Comparison of ENCODE assay signal across 14 cellular contexts in genomic region chr15:59999558-60000112, GRCh38. TPM values are rescaled to one million over a fixed set of nuclear protein-coding genes. Genes with fewer than 3 reads are reported as not detected.
DNase-seq lines count a peak whose midpoint lies in the region; ATAC-seq and TF ChIP-seq lines count a peak whose summit lies in the region.
"Had no signal": no experiment of that assay in that cellular context is flagged by ENCODE, and none has a peak within 500 bp of the region (broad histone marks: within the 10 kb centered on the region; RNA-seq: fewer than 3 reads in every experiment).

No MANE protein-coding gene starts in this region.

- no peak overlapping the region for H3K4ac ChIP-seq in H9 (ENCODE audit: low read depth, low read length)
- no peak overlapping the region for H3K4ac ChIP-seq in mesendoderm (ENCODE audit: low read depth, low read length)

- H3K4me1 Mint-ChIP-seq in H9: peaks cover 73 to 79% of the 10 kb centered on the region in 2 experiments
- H3K4me1 Mint-ChIP-seq in activated naive CD8-positive, alpha-beta T cell treated with anti-CD3 and anti-CD28 coated beads, Interleukin-2, amount 50 U/mL, for 24 hours: peaks cover 44% of the 10 kb centered on the region

- no peaks in the 10 kb centered on the region for H3K9me3 ChIP-seq in H9 (ENCODE audit: control insufficient read depth, low read depth, low read length)
- H3K9me3 ChIP-seq: esophagus squamous epithelium had no signal

- H3K56ac ChIP-seq in H9 (ENCODE audit: insufficient read length, low read depth, low read length) (no peak overlapping the region), mesendoderm (ENCODE audit: low read length) (peak overlapping the region; percentile 59)

- no peak overlapping the region for H4K5ac ChIP-seq in H9 (ENCODE audit: insufficient read length, low read depth, low read length)
- no peak overlapping the region for H4K5ac ChIP-seq in mesendoderm (ENCODE audit: low read length)

- H3K36me3 Mint-ChIP-seq in H9 (ENCODE audit: insufficient read depth in 1 of 3, low read depth in 3 of 3): no peaks in the 10 kb centered on the region
- peaks cover 10% of the 10 kb centered on the region for H3K36me3 Mint-ChIP-seq in activated naive CD8-positive, alpha-beta T cell treated with anti-CD3 and anti-CD28 coated beads, Interleukin-2, amount 50 U/mL, for 24 hours (ENCODE audit: low read depth)

- no peak overlapping the region for H2BK120ac ChIP-seq in H9 (ENCODE audit: low read depth, low read length, poor library complexity, severe bottlenecking)
- no peak overlapping the region for H2BK120ac ChIP-seq in mesendoderm (ENCODE audit: low read depth, low read length)

- H2AFZ ChIP-seq in H9 (ENCODE audit: low read length): no peak overlapping the region

- H3K4me2 ChIP-seq in H9 (ENCODE audit: insufficient read depth, insufficient read length, low read length) (peak overlapping the region; percentile 99), mesendoderm (ENCODE audit: low read length) (peak overlapping the region; percentile 43)

- H2BK12ac ChIP-seq in H9 (ENCODE audit: insufficient read length, low read depth, low read length): no peak overlapping the region

- H3K4me3 Mint-ChIP-seq in H9: peak overlapping the region; percentile 80 to 95
- no peak overlapping the region for H3K4me3 Mint-ChIP-seq in activated naive CD8-positive, alpha-beta T cell treated with anti-CD3 and anti-CD28 coated beads, Interleukin-2, amount 50 U/mL, for 24 hours

- no peaks in the 10 kb centered on the region for H3K79me2 ChIP-seq in H9 (ENCODE audit: insufficient read depth, low read length)
- no peaks in the 10 kb centered on the region for H3K79me2 ChIP-seq in mesendoderm (ENCODE audit: control insufficient read depth, insufficient read depth, low read length)

- H3T11ph ChIP-seq in H9 (ENCODE audit: low read length): no peak overlapping the region

- H3K27ac Mint-ChIP-seq in H9: peak overlapping the region in 1 of 3 experiments; percentile 41; a peak in 2 of 7 replicates
- H3K27ac Mint-ChIP-seq in activated naive CD8-positive, alpha-beta T cell treated with anti-CD3 and anti-CD28 coated beads, Interleukin-2, amount 50 U/mL, for 24 hours: peak overlapping the region; percentile 52

- no peak overlapping the region for H2BK20ac ChIP-seq in H9 (ENCODE audit: low read depth, low read length, poor library complexity, severe bottlenecking)

- H3K27ac ChIP-seq in H9 (ENCODE audit: insufficient read length, low read depth, low read length) (no peak overlapping the region), mesendoderm (ENCODE audit: low read depth, low read length) (no peak overlapping the region)
- H3K27ac ChIP-seq: esophagus squamous epithelium had no signal

- H3K27me3 ChIP-seq in H9 (ENCODE audit: insufficient read depth, low read length) (peaks cover 31% of the 10 kb centered on the region), mesendoderm (ENCODE audit: insufficient read depth, low read length, poor library complexity) (peaks cover 45% of the 10 kb centered on the region)

- intact Hi-C loops in left ventricle myocardium superior (cut with micrococcal nuclease): no loop called here

- H3K14ac ChIP-seq in H9 (ENCODE audit: insufficient read depth, low read length): no peak overlapping the region

- DNase-seq in NCI-H345 (lab: John Stamatoyannopoulos, UW): peak; percentile 22
- no peak for DNase-seq in NCI-H345 treated with DMSO at 0.1 percent for 48 hours (lab: John Stamatoyannopoulos, UW; ENCODE audit: unreplicated experiment)
- no peak for DNase-seq in H9
- DNase-seq in activated naive CD8-positive, alpha-beta T cell treated with anti-CD3 and anti-CD28 coated beads, Interleukin-2, amount 50 U/mL, for 24 hours: no peak
- DNase-seq in mesendoderm: no peak
- no peak for DNase-seq in left ventricle myocardium superior
- DNase-seq in pons (ENCODE audit: low spot score): no peak
- DNase-seq: activated effector memory CD4-positive, alpha-beta T cell treated with Interleukin-2 at 50 U/mL for 16 hours; esophagus squamous epithelium; GDM1; naive B cell; T-helper 9 cell had no signal

- no peaks in the 10 kb centered on the region for H3K36me3 ChIP-seq in mesendoderm (ENCODE audit: control insufficient read depth, insufficient read depth, low read length)
- H3K36me3 ChIP-seq: esophagus squamous epithelium had no signal

- H2AK5ac ChIP-seq in H9 (ENCODE audit: insufficient read length, low read length) (no peak overlapping the region), mesendoderm (ENCODE audit: low read length) (no peak overlapping the region)

- H2BK5ac ChIP-seq in H9 (ENCODE audit: insufficient read length, low read length) (no peak overlapping the region), mesendoderm (ENCODE audit: low read length) (no peak overlapping the region)

- ATAC-seq in activated naive CD8-positive, alpha-beta T cell treated with anti-CD3 and anti-CD28 coated beads, Interleukin-2, amount 50 U/mL, for 24 hours: no peak
- ATAC-seq in left ventricle myocardium superior: no peak
- no peak for ATAC-seq in HG03175 (IDR thresholded peaks at IDR 0.05; ENCODE audit: unreplicated experiment)

- H3K9me3 Mint-ChIP-seq in H9: no peaks in the 10 kb centered on the region
- peaks cover 4% of the 10 kb centered on the region for H3K9me3 Mint-ChIP-seq in activated naive CD8-positive, alpha-beta T cell treated with anti-CD3 and anti-CD28 coated beads, Interleukin-2, amount 50 U/mL, for 24 hours

- no peak for TF ChIP-seq CTCF in H9 (conservative IDR thresholded peaks at IDR 0.05)

- H4K91ac ChIP-seq in H9 (ENCODE audit: insufficient read length, low read depth, low read length): no peak overlapping the region

- H3K4me1 ChIP-seq in H9 (ENCODE audit: insufficient read depth, low read length) (peaks cover 9% of the 10 kb centered on the region), mesendoderm (ENCODE audit: control insufficient read depth, low read depth, low read length) (peaks cover 10% of the 10 kb centered on the region)

- WGBS in H9 (ENCODE audit: extremely low coverage, insufficient read length, low lambda C conversion rate): no CpG with 5 or more reads among the region's 29 CpGs
- WGBS in mesendoderm (ENCODE audit: extremely low coverage, insufficient coverage, low lambda C conversion rate): no CpG with 5 or more reads among the region's 29 CpGs

- no peak overlapping the region for H3K18ac ChIP-seq in H9 (ENCODE audit: insufficient read length, low read depth, low read length)
- peak overlapping the region; percentile 31 for H3K18ac ChIP-seq in mesendoderm (ENCODE audit: low read length)

- H4K20me1 ChIP-seq in H9 (ENCODE audit: control insufficient read depth, insufficient read depth, insufficient read length): no peaks in the 10 kb centered on the region

- H4K8ac ChIP-seq in H9 (replicated peaks; ENCODE audit: insufficient read length, low read depth, low read length) (no peak overlapping the region), mesendoderm (ENCODE audit: low read depth, low read length) (no peak overlapping the region)

- no peak overlapping the region for H3K23ac ChIP-seq in H9 (ENCODE audit: insufficient read length, low read depth, low read length)
- H3K23ac ChIP-seq in mesendoderm (ENCODE audit: low read length): no peak overlapping the region

- H3K9ac ChIP-seq in H9 (ENCODE audit: extremely low read depth, insufficient read length, low read length) (no peak overlapping the region), mesendoderm (ENCODE audit: low read length) (no peak overlapping the region)

- peaks cover 89% of the 10 kb centered on the region for H3K27me3 Mint-ChIP-seq in H9 (ENCODE audit: low read depth)
- H3K27me3 Mint-ChIP-seq in activated naive CD8-positive, alpha-beta T cell treated with anti-CD3 and anti-CD28 coated beads, Interleukin-2, amount 50 U/mL, for 24 hours: peaks cover 94% of the 10 kb centered on the region

- H2BK15ac ChIP-seq in H9 (ENCODE audit: low read depth, low read length) (no peak overlapping the region), mesendoderm (replicated peaks; ENCODE audit: low read depth) (no peak overlapping the region)

- peaks cover 74% of the 10 kb centered on the region for H3K23me2 ChIP-seq in H9 (ENCODE audit: insufficient read length, low read depth, low read length, poor library complexity, severe bottlenecking)

- no peak overlapping the region for H3K4me3 ChIP-seq in mesendoderm (ENCODE audit: low read length)
- H3K4me3 ChIP-seq: esophagus squamous epithelium had no signal

- no peaks in the 10 kb centered on the region for H3K79me1 ChIP-seq in H9 (ENCODE audit: insufficient read depth, low read depth, low read length, poor library complexity, severe bottlenecking)
- H3K79me1 ChIP-seq in mesendoderm (ENCODE audit: low read length): no peaks in the 10 kb centered on the region

RNA-seq across cellular contexts. Expression of gene FOXB1, which starts 4.5 kb away (rescaled TPM):
- total RNA-seq in H9 (2021) (3.5 and 3.7 TPM in 2 replicates), left ventricle myocardium superior (not detected)
- polyA plus RNA-seq in mesendoderm (2013, experiment 1 of 2): 4.7 TPM
- polyA plus RNA-seq in mesendoderm (2013, experiment 2 of 2): 5.5 TPM
- total RNA-seq: esophagus squamous epithelium, liver had no signal
- polyA plus RNA-seq: liver had no signal
